Comparison of ENCODE assay signal across 17 cellular contexts in the genomic region with DNA sequence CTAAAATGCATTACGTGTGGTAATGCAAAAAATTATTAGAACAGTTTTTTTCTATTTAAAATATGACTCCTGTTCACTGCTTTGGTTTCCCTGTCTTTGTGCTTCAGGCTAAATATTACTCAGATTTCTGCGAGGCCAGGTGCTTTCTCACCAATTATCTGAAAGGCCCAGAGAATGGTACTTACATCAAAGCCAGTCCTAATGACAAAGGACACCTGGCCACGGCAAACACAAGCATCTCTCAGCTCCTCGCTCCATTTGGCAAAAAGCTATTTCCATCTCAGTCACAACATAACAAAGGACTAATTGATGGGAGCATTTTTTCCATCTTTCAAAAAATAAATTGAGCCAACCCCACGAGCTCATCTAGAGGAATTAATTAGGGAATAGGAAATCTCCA.
DNase-seq lines count a peak whose midpoint lies in the region; ATAC-seq lines count a peak whose summit lies in the region.
"Had no signal": no experiment of that assay in that cellular context is flagged by ENCODE, and none has a peak within 500 bp of the region (broad histone marks: within the 10 kb centered on the region; RNA-seq: fewer than 3 reads in every experiment).

No MANE protein-coding gene starts in this region.

- H3K27ac Mint-ChIP-seq in activated CD4-positive, alpha-beta T cell treated with anti-CD3 and anti-CD28 coated beads, Interleukin-2, amount 10 ng/mL, durations not matched to agents 24 days and 14 days: no peak overlapping the region
- H3K27ac Mint-ChIP-seq: CD8-positive, alpha-beta T cell had no signal

- no peak overlapping the region for H3K4me3 Mint-ChIP-seq in activated CD4-positive, alpha-beta T cell treated with anti-CD3 and anti-CD28 coated beads, Interleukin-2, amount 10 ng/mL, durations not matched to agents 24 days and 14 days
- H3K4me3 Mint-ChIP-seq: CD8-positive, alpha-beta T cell had no signal

- ATAC-seq in GM19452 (IDR thresholded peaks at IDR 0.05; ENCODE audit: unreplicated experiment) (no peak), HG03108 (IDR thresholded peaks at IDR 0.05; ENCODE audit: unreplicated experiment) (no peak)
- ATAC-seq: CD8-positive, alpha-beta T cell; left lung had no signal

- no peaks in the 10 kb centered on the region for H3K9me3 Mint-ChIP-seq in activated CD4-positive, alpha-beta T cell treated with anti-CD3 and anti-CD28 coated beads, Interleukin-2, amount 10 ng/mL, durations not matched to agents 24 days and 14 days

- DNase-seq in DMS79 (lab: John Stamatoyannopoulos, UW) (peak; percentile 91), NCI-H2029 (lab: John Stamatoyannopoulos, UW) (peak; percentile 56), NCI-H69 (lab: John Stamatoyannopoulos, UW) (peak; percentile 99), globus pallidus (ENCODE audit: low spot score) (peak; percentile 37), NCI-H2227 (lab: John Stamatoyannopoulos, UW; ENCODE audit: unreplicated experiment) (no peak)
- DNase-seq in activated CD4-positive, alpha-beta T cell treated with anti-CD3 and anti-CD28 coated beads, Interleukin-2, amount 10 ng/mL, durations not matched to agents 24 days and 14 days: no peak
- DNase-seq: activated CD8-positive, alpha-beta memory T cell treated with anti-CD3 and anti-CD28 coated beads for 24 hours; adrenal gland; CD8-positive, alpha-beta T cell; cerebellar nuclear complex; HCEC 1CT; left lung; occipital lobe; stimulated activated CD4-positive, alpha-beta T cell treated with anti-CD3 and anti-CD28 coated beads, Interleukin-4, amount 100 ng/mL, for 1 hour; SW 1271 had no signal

- no peaks in the 10 kb centered on the region for H3K4me1 Mint-ChIP-seq in activated CD4-positive, alpha-beta T cell treated with anti-CD3 and anti-CD28 coated beads, Interleukin-2, amount 10 ng/mL, durations not matched to agents 24 days and 14 days

- no peaks in the 10 kb centered on the region for H3K36me3 Mint-ChIP-seq in activated CD4-positive, alpha-beta T cell treated with anti-CD3 and anti-CD28 coated beads, Interleukin-2, amount 10 ng/mL, durations not matched to agents 24 days and 14 days (ENCODE audit: low read depth)
- H3K36me3 Mint-ChIP-seq: CD8-positive, alpha-beta T cell had no signal

- intact Hi-C loops in activated CD4-positive, alpha-beta T cell treated with anti-CD3 and anti-CD28 coated beads, Interleukin-2, amount 10 ng/mL, durations not matched to agents 24 days and 14 days (cut with micrococcal nuclease): no loop called here

- H3K27me3 Mint-ChIP-seq in activated CD4-positive, alpha-beta T cell treated with anti-CD3 and anti-CD28 coated beads, Interleukin-2, amount 10 ng/mL, durations not matched to agents 24 days and 14 days: no peaks in the 10 kb centered on the region

Comparison
In these comparisons a context has a peak if more than half of its experiments do, and no peak if none do; other contexts are left out.
1. DNase-seq: peak in DMS79 (single experiment), NCI-H2029 (single experiment), NCI-H69 (single experiment) and globus pallidus (single experiment); none in NCI-H2227 (single experiment) and activated CD4-positive, alpha-beta T cell treated with anti-CD3 and anti-CD28 coated beads, Interleukin-2, amount 10 ng/mL, durations not matched to agents 24 days and 14 days (single experiment).